In the genomic region with DNA sequence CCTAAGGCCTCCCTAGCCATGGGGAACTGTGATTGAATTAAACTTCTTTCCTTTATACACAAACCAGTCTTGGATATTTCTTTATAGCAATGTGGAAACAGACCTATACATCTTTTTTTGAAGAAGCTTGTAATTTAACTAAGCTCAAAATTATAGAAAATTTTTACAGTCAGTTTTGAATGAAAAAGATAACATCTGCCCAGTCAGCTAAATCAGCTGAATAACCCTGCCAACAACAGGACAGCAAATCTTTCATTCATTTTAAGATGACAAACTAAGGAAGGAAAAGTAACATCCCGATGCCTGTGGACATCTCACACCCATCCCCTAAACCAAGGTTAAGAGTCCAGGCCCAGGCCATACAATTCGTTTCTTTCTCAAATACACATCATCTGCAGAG, we compare ENCODE assay signal across 27 cellular contexts.
"Had no signal": no experiment of that assay in that cellular context is flagged by ENCODE, and none has a peak within 500 bp of the region (broad histone marks: within the 10 kb centered on the region; RNA-seq: fewer than 3 reads in every experiment).

No MANE protein-coding gene starts in this region.

- H3K36me3 ChIP-seq: stomach, suprapubic skin, thoracic aorta, thyroid gland, tibial artery, tibial nerve, transverse colon, upper lobe of left lung, upper lobe of right lung, uterus, vagina had no signal

- H3K4me1 ChIP-seq: stomach, suprapubic skin, testis, thyroid gland, tibial artery, tibial nerve, transverse colon, upper lobe of left lung, upper lobe of right lung, uterus, vagina had no signal

- H3K27ac ChIP-seq: stomach, suprapubic skin, testis, thoracic aorta, thyroid gland, tibial artery, tibial nerve, transverse colon, upper lobe of left lung, upper lobe of right lung, uterus, vagina had no signal

- H3K9me3 ChIP-seq: suprapubic skin, testis, thoracic aorta, thyroid gland, tibial artery, transverse colon, upper lobe of left lung, upper lobe of right lung, uterus, vagina had no signal

- FAIRE-seq: urothelium cell line had no signal

- H3K4me3 ChIP-seq: stomach, suprapubic skin, testis, thoracic aorta, thyroid gland, tibial artery, tibial nerve, transverse colon, upper lobe of left lung, upper lobe of right lung, uterus, vagina had no signal

- H3K27me3 ChIP-seq: stomach, suprapubic skin, testis, thyroid gland, tibial artery, tibial nerve, transverse colon, upper lobe of left lung, upper lobe of right lung, uterus, vagina had no signal

- ATAC-seq: stimulated activated effector memory CD8-positive, alpha-beta T cell treated with anti-CD3 and anti-CD28 coated beads, Interleukin-12 subunit alpha, Interleukin-12 subunit beta, amount 100 ng/mL, for 72 hours; stimulated activated memory B cell treated with anti-CD40 and anti-IgM and Interleukin-4, amounts not matched to agents 10 μg/mL and 1 μg/mL and 100 μg/mL, for 72 hours; stimulated activated naive B cell treated with anti-CD40 and anti-IgM and Interleukin-4, amounts not matched to agents 10 μg/mL and 1 μg/mL and 100 μg/mL, for 72 hours; stimulated activated naive CD8-positive, alpha-beta T cell treated with anti-CD3 and anti-CD28 coated beads, Interleukin-15, amount 100 ng/mL, for 72 hours; stimulated activated naive CD8-positive, alpha-beta T cell treated with anti-CD3 and anti-CD28 coated beads, Interleukin-15, Interleukin-2, amounts not matched to agents 100 U/mL and 50 U/mL, for 24 hours; upper lobe of right lung had no signal

- DNase-seq: stimulated activated CD4-positive, alpha-beta T cell treated with anti-CD3 and anti-CD28 coated beads, Interleukin-2, amount 100 ng/mL, for 48 hours; stimulated activated CD4-positive, alpha-beta T cell treated with anti-CD3 and anti-CD28 coated beads, Interleukin-4, amount 100 ng/mL, for 1 hour; stimulated activated CD4-positive, alpha-beta T cell treated with anti-CD3 and anti-CD28 coated beads, Interleukin-4, amount 100 ng/mL, for 24 hours; stimulated activated CD4-positive, alpha-beta T cell treated with anti-CD3 and anti-CD28 coated beads, Interleukin-4, amount 100 ng/mL, for 4 hours; stimulated activated CD8-positive, alpha-beta memory T cell treated with anti-CD3 and anti-CD28 coated beads, Interleukin-4, amount 100 ng/mL, for 48 hours; stimulated activated naive B cell treated with anti-CD40 and anti-IgM and Interleukin-4, amounts not matched to agents 10 μg/mL and 1 μg/mL and 100 μg/mL, for 72 hours; stimulated activated naive CD4-positive, alpha-beta T cell; stimulated activated naive CD4-positive, alpha-beta T cell treated with Interleukin-2 at 50 U/mL for 16 hours; stimulated activated naive CD8-positive, alpha-beta T cell treated with anti-CD3 and anti-CD28 coated beads, Interleukin-15, amount 100 ng/mL, for 72 hours; stimulated activated naive CD8-positive, alpha-beta T cell treated with anti-CD3 and anti-CD28 coated beads, Interleukin-15, Interleukin-2, amounts not matched to agents 100 U/mL and 50 U/mL, for 24 hours; stomach; substantia nigra; testis; thyroid gland; tibial artery; transverse colon; trophoblast cell; upper lobe of left lung; upper lobe of right lung; uterus had no signal
